Comparison of ENCODE assay signal across 14 cellular contexts in the genomic region with DNA sequence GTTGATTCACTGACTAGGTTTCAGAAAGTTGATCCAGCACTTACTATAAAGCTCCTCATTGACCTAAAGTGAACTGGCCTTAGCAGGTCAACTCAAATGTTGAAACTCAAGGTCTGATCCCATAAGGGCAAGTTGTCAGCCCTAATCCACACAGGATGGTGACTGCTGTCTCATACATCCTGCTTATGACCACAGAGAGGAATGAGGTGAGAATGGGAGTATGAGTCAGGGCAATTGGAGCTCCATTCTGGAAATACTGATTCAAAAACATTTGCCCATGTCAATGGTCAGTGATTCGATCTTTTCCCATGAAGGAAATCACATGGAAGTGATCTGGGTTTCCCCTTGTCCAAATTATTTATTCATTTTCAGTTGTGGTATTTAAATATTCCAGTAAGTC.
A peak's percentile ranks its signal among the peaks of the same experiment; 100 is the strongest.
DNase-seq lines count a peak whose midpoint lies in the region; ATAC-seq and TF ChIP-seq lines count a peak whose summit lies in the region.
"Had no signal": no experiment of that assay in that cellular context is flagged by ENCODE, and none has a peak within 500 bp of the region (broad histone marks: within the 10 kb centered on the region; RNA-seq: fewer than 3 reads in every experiment).

No MANE protein-coding gene starts in this region.

- no peak for TF ChIP-seq CTCF in BJ (IDR thresholded peaks at IDR 0.05; ENCODE audit: insufficient read depth, low read depth, low read length)
- TF ChIP-seq CTCF in dorsolateral prefrontal cortex (IDR thresholded peaks at IDR 0.05 in 54 of 56, conservative IDR thresholded peaks at IDR 0.05 in 2 of 56; ENCODE audit: low read depth in 1 of 56, partially characterized antibody in 56 of 56) = no peak

- CTCF ChIA-PET in BJ (lab: Yijun Ruan, JAX) = no interaction called here

- no peak overlapping the region for H3K4me3 ChIP-seq in BJ (ENCODE audit: low read depth, low read length)
- H3K4me3 ChIP-seq in dorsolateral prefrontal cortex = no peak overlapping the region
- H3K4me3 ChIP-seq: adrenal gland had no signal

- DNase-seq in BJ (ENCODE audit: low read depth) = peak; percentile 66
- DNase-seq in dermis blood vessel endothelial cell = peak; percentile 89
- DNase-seq in myocyte (ENCODE audit: low read depth) = peak; percentile 91
- DNase-seq in GF-D8 (lab: John Stamatoyannopoulos, UW) = no peak
- DNase-seq in activated T-cell treated with anti-CD3 and anti-CD28 coated beads, Interleukin-2, amount 50 U/mL, for 72 hours = no peak
- no peak for DNase-seq in dorsolateral prefrontal cortex
- DNase-seq in putamen (ENCODE audit: low spot score) = no peak
- DNase-seq: adrenal gland; CD4-positive, CD25-positive, alpha-beta regulatory T cell; foreskin melanocyte; NCI-H1105; NCI-H69 had no signal

- H3K36me3 Mint-ChIP-seq in activated T-cell treated with anti-CD3 and anti-CD28 coated beads, Interleukin-2, amount 50 U/mL, for 72 hours (ENCODE audit: insufficient read depth in 2 of 2) = no peaks in the 10 kb centered on the region
- H3K36me3 Mint-ChIP-seq: CD4-positive, CD25-positive, alpha-beta regulatory T cell had no signal

- H3K27ac Mint-ChIP-seq in activated T-cell treated with anti-CD3 and anti-CD28 coated beads, Interleukin-2, amount 50 U/mL, for 72 hours = no peak overlapping the region
- H3K27ac Mint-ChIP-seq: CD4-positive, CD25-positive, alpha-beta regulatory T cell had no signal

- H3K36me3 ChIP-seq in BJ (ENCODE audit: control insufficient read depth, insufficient read depth, low read length) = no peaks in the 10 kb centered on the region
- H3K36me3 ChIP-seq: adrenal gland had no signal

- no peak overlapping the region for H3K4me3 Mint-ChIP-seq in activated T-cell treated with anti-CD3 and anti-CD28 coated beads, Interleukin-2, amount 50 U/mL, for 72 hours
- H3K4me3 Mint-ChIP-seq: CD4-positive, CD25-positive, alpha-beta regulatory T cell had no signal

- H3K27me3 ChIP-seq in BJ (ENCODE audit: control insufficient read depth, insufficient read depth, low read length) (no peaks in the 10 kb centered on the region), dorsolateral prefrontal cortex (no peaks in the 10 kb centered on the region)
- H3K27me3 ChIP-seq: adrenal gland had no signal

- POLR2A ChIA-PET in BJ (lab: Charles Lee) = no interaction called here

- ATAC-seq in activated T-cell treated with anti-CD3 and anti-CD28 coated beads, Interleukin-2, amount 50 U/mL, for 72 hours (replicated peaks in 1 of 2) = no peak

- H3K9me3 Mint-ChIP-seq in activated T-cell treated with anti-CD3 and anti-CD28 coated beads, Interleukin-2, amount 50 U/mL, for 72 hours = peaks cover 2% of the 10 kb centered on the region in 2 donors
- H3K9me3 Mint-ChIP-seq: CD4-positive, CD25-positive, alpha-beta regulatory T cell had no signal

- H3K4me1 Mint-ChIP-seq in activated T-cell treated with anti-CD3 and anti-CD28 coated beads, Interleukin-2, amount 50 U/mL, for 72 hours (ENCODE audit: low read depth) = no peaks in the 10 kb centered on the region
- H3K4me1 Mint-ChIP-seq: CD4-positive, CD25-positive, alpha-beta regulatory T cell had no signal

- H3K27me3 Mint-ChIP-seq in activated T-cell treated with anti-CD3 and anti-CD28 coated beads, Interleukin-2, amount 50 U/mL, for 72 hours (ENCODE audit: low read depth) = no peaks in the 10 kb centered on the region
- H3K27me3 Mint-ChIP-seq: CD4-positive, CD25-positive, alpha-beta regulatory T cell had no signal

- no peak overlapping the region for H3K27ac ChIP-seq in dorsolateral prefrontal cortex
- H3K27ac ChIP-seq: adrenal gland, HL-60 had no signal

- intact Hi-C loops in dorsolateral prefrontal cortex (cut with DNase I) = no loop called here

TF ChIP-seq in PFSK-1, 5 proteins besides CTCF, POLR2A, EP300 and RAD21:
- TF ChIP-seq POLR2AphosphoS5 (IDR thresholded peaks at IDR 0.05; ENCODE audit: low read depth, low read length) (peak; percentile 75), SIN3A (IDR thresholded peaks at IDR 0.05; ENCODE audit: borderline replicate concordance, insufficient read depth, low read length) (no peak), FOXP2 (optimal IDR thresholded peaks at IDR 0.05; ENCODE audit: borderline replicate concordance, extremely low read depth, extremely low read length, insufficient read depth) (no peak), TAF1 (IDR thresholded peaks at IDR 0.05; ENCODE audit: borderline replicate concordance, insufficient read depth, low read length) (no peak)
- TF ChIP-seq, protein P1, sequence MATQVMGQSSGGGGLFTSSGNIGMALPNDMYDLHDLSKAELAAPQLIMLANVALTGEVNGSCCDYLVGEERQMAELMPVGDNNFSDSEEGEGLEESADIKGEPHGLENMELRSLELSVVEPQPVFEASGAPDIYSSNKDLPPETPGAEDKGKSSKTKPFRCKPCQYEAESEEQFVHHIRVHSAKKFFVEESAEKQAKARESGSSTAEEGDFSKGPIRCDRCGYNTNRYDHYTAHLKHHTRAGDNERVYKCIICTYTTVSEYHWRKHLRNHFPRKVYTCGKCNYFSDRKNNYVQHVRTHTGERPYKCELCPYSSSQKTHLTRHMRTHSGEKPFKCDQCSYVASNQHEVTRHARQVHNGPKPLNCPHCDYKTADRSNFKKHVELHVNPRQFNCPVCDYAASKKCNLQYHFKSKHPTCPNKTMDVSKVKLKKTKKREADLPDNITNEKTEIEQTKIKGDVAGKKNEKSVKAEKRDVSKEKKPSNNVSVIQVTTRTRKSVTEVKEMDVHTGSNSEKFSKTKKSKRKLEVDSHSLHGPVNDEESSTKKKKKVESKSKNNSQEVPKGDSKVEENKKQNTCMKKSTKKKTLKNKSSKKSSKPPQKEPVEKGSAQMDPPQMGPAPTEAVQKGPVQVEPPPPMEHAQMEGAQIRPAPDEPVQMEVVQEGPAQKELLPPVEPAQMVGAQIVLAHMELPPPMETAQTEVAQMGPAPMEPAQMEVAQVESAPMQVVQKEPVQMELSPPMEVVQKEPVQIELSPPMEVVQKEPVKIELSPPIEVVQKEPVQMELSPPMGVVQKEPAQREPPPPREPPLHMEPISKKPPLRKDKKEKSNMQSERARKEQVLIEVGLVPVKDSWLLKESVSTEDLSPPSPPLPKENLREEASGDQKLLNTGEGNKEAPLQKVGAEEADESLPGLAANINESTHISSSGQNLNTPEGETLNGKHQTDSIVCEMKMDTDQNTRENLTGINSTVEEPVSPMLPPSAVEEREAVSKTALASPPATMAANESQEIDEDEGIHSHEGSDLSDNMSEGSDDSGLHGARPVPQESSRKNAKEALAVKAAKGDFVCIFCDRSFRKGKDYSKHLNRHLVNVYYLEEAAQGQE (IDR thresholded peaks at IDR 0.05; ENCODE audit: insufficient read depth in 1 of 2, low read depth in 2 of 2, low read length in 2 of 2) = 0 out of 4 replicates have a peak, but pooled peaks of 1 of the 2 experiments have one; percentile 52
TF ChIP-seq in PFSK-1: peak in this region for 2.

Comparison
In these comparisons a context has a peak if more than half of its experiments do, and no peak if none do; other contexts are left out.
1. DNase-seq: peak in BJ (single experiment), dermis blood vessel endothelial cell (single experiment) and myocyte (single experiment); none in GF-D8 (single experiment), activated T-cell treated with anti-CD3 and anti-CD28 coated beads, Interleukin-2, amount 50 U/mL, for 72 hours (0 of 2), dorsolateral prefrontal cortex (0 of 10) and putamen (single experiment).